Comparison of ENCODE assay signal across 19 cellular contexts in the genomic region with DNA sequence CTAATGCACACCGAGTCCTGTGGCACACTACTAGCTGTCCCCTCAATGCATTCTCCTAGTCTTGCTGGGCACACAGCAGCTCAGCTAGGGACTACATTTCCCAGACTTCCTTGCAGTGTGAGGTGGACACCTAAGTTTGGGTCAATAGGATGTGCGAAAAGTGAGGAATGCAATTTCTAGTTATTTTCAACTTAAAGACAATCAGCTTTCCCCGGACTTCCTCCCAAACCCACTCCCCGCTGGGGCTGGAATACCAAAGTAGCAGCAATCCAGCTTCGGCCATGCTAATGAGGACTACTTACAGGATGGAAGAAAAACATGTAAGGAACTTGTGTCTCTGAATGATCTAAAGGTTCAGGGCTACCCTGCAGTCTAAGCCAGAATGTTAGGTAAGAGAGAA.
"Had no signal": no experiment of that assay in that cellular context is flagged by ENCODE, and none has a peak within 500 bp of the region (broad histone marks: within the 10 kb centered on the region; RNA-seq: fewer than 3 reads in every experiment).

No MANE protein-coding gene starts in this region.

- H3K36me3 Mint-ChIP-seq: natural killer cell had no signal

- H3K4me1 ChIP-seq: colonic mucosa, left lung, sigmoid colon, spleen, upper lobe of right lung had no signal

- H3K9me3 ChIP-seq: colonic mucosa, left lung, sigmoid colon, spleen, upper lobe of right lung had no signal

- H3K4me1 Mint-ChIP-seq: natural killer cell had no signal

- FAIRE-seq: endothelial cell of umbilical vein, kidney had no signal

- H3K4me3 ChIP-seq: colonic mucosa, left lung, sigmoid colon, spleen, upper lobe of right lung had no signal

- DNase-seq: activated CD4-positive, alpha-beta T cell treated with anti-CD3 and anti-CD28 coated beads for 4 hours; activated CD8-positive, alpha-beta T cell treated with anti-CD3 and anti-CD28 coated beads for 36 hours; activated effector memory CD4-positive, alpha-beta T cell treated with anti-CD3 and anti-CD28 coated beads, Interleukin-2, amount 50 U/mL, for 16 hours; activated T-cell treated with anti-CD3 and anti-CD28 coated beads, Interleukin-2, amount 50 U/mL, for 4 hours; caudate nucleus; colonic mucosa; foreskin fibroblast; hypothalamus; kidney; left lung; mammary epithelial cell; natural killer cell; sigmoid colon; spleen; stimulated activated naive CD8-positive, alpha-beta T cell treated with anti-CD3 and anti-CD28 coated beads, Interleukin-15, amount 100 ng/mL, for 72 hours; T-helper 2 cell; upper lobe of right lung had no signal

- H3K36me3 ChIP-seq: colonic mucosa, left lung, sigmoid colon, spleen, upper lobe of right lung had no signal

- H3K9me3 Mint-ChIP-seq: activated CD8-positive, alpha-beta T cell treated with anti-CD3 and anti-CD28 coated beads for 36 hours had no signal

- H3K27me3 Mint-ChIP-seq: activated CD8-positive, alpha-beta T cell treated with anti-CD3 and anti-CD28 coated beads for 36 hours; stimulated activated naive CD8-positive, alpha-beta T cell treated with anti-CD3 and anti-CD28 coated beads, Interleukin-15, amount 100 ng/mL, for 72 hours had no signal

- H3K4me3 Mint-ChIP-seq: activated CD8-positive, alpha-beta T cell treated with anti-CD3 and anti-CD28 coated beads for 36 hours; activated T-cell treated with anti-CD3 and anti-CD28 coated beads, Interleukin-2, amount 50 U/mL, for 4 hours; natural killer cell; stimulated activated naive CD8-positive, alpha-beta T cell treated with anti-CD3 and anti-CD28 coated beads, Interleukin-15, amount 100 ng/mL, for 72 hours had no signal

- H3K27ac Mint-ChIP-seq: activated CD8-positive, alpha-beta T cell treated with anti-CD3 and anti-CD28 coated beads for 36 hours; activated naive CD4-positive, alpha-beta T cell treated with anti-CD3 and anti-CD28 coated beads, Interleukin-2, amount 50 U/mL, for 72 hours; natural killer cell; stimulated activated naive CD8-positive, alpha-beta T cell treated with anti-CD3 and anti-CD28 coated beads, Interleukin-15, amount 100 ng/mL, for 72 hours had no signal

- H3K27me3 ChIP-seq: colonic mucosa, left lung, sigmoid colon, spleen, upper lobe of right lung had no signal

- H3K27ac ChIP-seq: colonic mucosa, left lung, sigmoid colon, spleen, upper lobe of right lung had no signal
